In the genomic region with DNA sequence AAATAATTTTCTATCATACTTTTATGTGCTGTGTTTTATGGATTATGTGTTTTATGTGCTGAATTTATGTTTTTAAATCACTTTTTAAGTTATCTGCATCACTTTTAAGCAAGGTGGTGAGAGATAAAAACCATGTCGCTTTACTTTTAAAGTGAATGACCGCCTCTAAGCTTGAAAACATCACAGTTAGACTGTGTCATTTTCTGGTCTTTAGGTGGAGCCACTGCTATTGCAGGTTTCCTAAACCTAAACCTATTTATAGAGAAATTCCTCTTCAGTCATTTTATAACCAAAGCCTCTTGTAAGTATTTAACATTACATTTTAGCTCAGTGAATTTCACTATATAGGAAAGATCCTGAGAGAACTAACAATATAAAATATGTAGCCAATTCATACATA, we compare ENCODE assay signal across 8 cellular contexts. TPM values are rescaled to one million over a fixed set of nuclear protein-coding genes. Genes with fewer than 3 reads are reported as not detected.
DNase-seq lines count a peak whose midpoint lies in the region; ATAC-seq, FAIRE-seq and TF ChIP-seq lines count a peak whose summit lies in the region.

No MANE protein-coding gene starts in this region.

- H4K91ac ChIP-seq in H1 (replicated peaks; ENCODE audit: insufficient read length, low read length), result no peak overlapping the region

- peak overlapping the region; percentile 53 for H3K9ac ChIP-seq in OCI-LY1 (ENCODE audit: low read length)
- H3K9ac ChIP-seq in H1 (replicated peaks in 1 of 4; ENCODE audit: extremely low read depth in 1 of 4, low read depth in 3 of 4, low read length in 3 of 4), result no peak overlapping the region

- no peak overlapping the region for H2BK120ac ChIP-seq in H1 (replicated peaks; ENCODE audit: low read depth, low read length)

- H3K9me3 ChIP-seq in OCI-LY1 (ENCODE audit: low read length) (no peaks in the 10 kb centered on the region), H1 (ENCODE audit: insufficient read depth in 2 of 2, low read depth in 1 of 2, low read length in 1 of 2) (no peaks in the 10 kb centered on the region)

- H3K18ac ChIP-seq in H1 (ENCODE audit: extremely low read depth, low read length), result no peak overlapping the region

- TF ChIP-seq POLR2A in H1 (IDR thresholded peaks at IDR 0.05; ENCODE audit: control extremely low read depth in 1 of 2, low read depth in 2 of 2, low read length in 2 of 2), result no peak

- H2AFZ ChIP-seq in OCI-LY1 (ENCODE audit: low read length) (no peak overlapping the region), H1 (ENCODE audit: low read length) (no peak overlapping the region)

- WGBS in H1 (ENCODE audit: extremely low coverage in 1 of 2, insufficient coverage in 1 of 2, insufficient read length in 1 of 2, insufficient replicate concordance in 2 of 2, low coverage in 1 of 2, low lambda C conversion rate in 2 of 2, missing lambda C conversion rate in 1 of 2), 2 experiments, result 88% methylated on average over 2 of the region's 2 CpGs; no CpG with 5 or more reads in 1 of the 2 experiments

- TF ChIP-seq RAD21 in H1 (IDR thresholded peaks at IDR 0.05 in 1 of 2, conservative IDR thresholded peaks at IDR 0.05 in 1 of 2; ENCODE audit: low read depth in 2 of 2, low read length in 2 of 2), result peak; percentile 14 to 25; a peak in 3 of 4 replicates

- no peaks in the 10 kb centered on the region for H3K79me2 ChIP-seq in OCI-LY1 (ENCODE audit: insufficient read depth, low read length)
- H3K79me2 ChIP-seq in H1 (ENCODE audit: control insufficient read depth in 1 of 2, insufficient read depth in 2 of 2, low read length in 2 of 2), result no peaks in the 10 kb centered on the region

- H3K36me3 ChIP-seq in OCI-LY1 (ENCODE audit: insufficient read depth, low read length) (no peaks in the 10 kb centered on the region), H1 (ENCODE audit: control insufficient read depth in 2 of 4, insufficient read depth in 4 of 4, low read length in 3 of 4) (no peaks in the 10 kb centered on the region)

- DNase-seq in H1 (ENCODE audit: low read depth in 1 of 2, low spot score in 2 of 2) (no peak), RKO (ENCODE audit: low spot score) (no peak), germinal center (ENCODE audit: low spot score) (no peak), NCI-H82 treated with DMSO at 0.1 percent for 48 hours (lab: John Stamatoyannopoulos, UW; ENCODE audit: unreplicated experiment) (no peak)

- no peak overlapping the region for H3K14ac ChIP-seq in H1 (ENCODE audit: insufficient read length)

- no peak for TF ChIP-seq EP300 in H1 (IDR thresholded peaks at IDR 0.05; ENCODE audit: borderline replicate concordance in 1 of 2, low read depth in 2 of 2, low read length in 2 of 2)

- no peak overlapping the region for H3K4me3 ChIP-seq in OCI-LY1 (ENCODE audit: low read depth, low read length, poor library complexity, severe bottlenecking)
- H3K4me3 ChIP-seq in H1 (ENCODE audit: extremely low read depth in 1 of 4, insufficient read depth in 2 of 4, low read depth in 3 of 4, low read length in 4 of 4), result no peak overlapping the region
- no peak overlapping the region for H3K4me3 ChIP-seq in skin epidermis

- no peak overlapping the region for H3K4ac ChIP-seq in H1 (replicated peaks; ENCODE audit: insufficient read length, low read depth, low read length)

- H3K23ac ChIP-seq in H1 (ENCODE audit: insufficient read length), result no peak overlapping the region

- H3K4me1 ChIP-seq in OCI-LY1 (ENCODE audit: insufficient read depth, low read length, severe bottlenecking), result peaks cover 84% of the 10 kb centered on the region
- H3K4me1 ChIP-seq in H1 (replicated peaks in 1 of 4; ENCODE audit: control insufficient read depth in 3 of 4, insufficient read depth in 4 of 4, low read length in 3 of 4), result peaks cover 0 to 3% (median 0%) of the 10 kb centered on the region in 4 experiments; a peak in 1 of 7 replicates

- H3K27me3 ChIP-seq in OCI-LY1 (ENCODE audit: insufficient read depth, low read length), result no peaks in the 10 kb centered on the region
- no peaks in the 10 kb centered on the region for H3K27me3 ChIP-seq in H1 (replicated peaks in 1 of 4; ENCODE audit: control insufficient read depth in 3 of 4, extremely low read depth in 1 of 4, insufficient read depth in 3 of 4, low read length in 3 of 4)

- H2AK5ac ChIP-seq in H1 (ENCODE audit: low read depth, low read length), result no peak overlapping the region

- no peak overlapping the region for H3K56ac ChIP-seq in H1 (replicated peaks; ENCODE audit: insufficient read length, low read depth, low read length)

- FAIRE-seq in H1 (lab: Jason Lieb, UNC), result no peak

- POLR2A ChIA-PET in H1 (lab: Charles Lee; ENCODE audit: partially characterized antibody), result interaction anchor here (1.4 to 2.1 kb wide), 3 partner anchors 12 to 40 kb away, joined by 3 to 5 read pairs (median 4); no protein-coding TSS in a partner anchor

- H2BK15ac ChIP-seq in H1 (ENCODE audit: low read length), result no peak overlapping the region

- peak; percentile 54; the same call in 1 of the 2 replicates for TF ChIP-seq CTCF in OCI-LY1 (IDR thresholded peaks at IDR 0.05; ENCODE audit: low read length)
- TF ChIP-seq CTCF in H1 (IDR thresholded peaks at IDR 0.05; ENCODE audit: control extremely low read depth in 1 of 3, insufficient read depth in 1 of 3, low read depth in 1 of 3, low read length in 3 of 3), result no peak

- H2BK20ac ChIP-seq in H1 (ENCODE audit: low read length), result no peak overlapping the region

- H3K9me2 ChIP-seq in OCI-LY1 (ENCODE audit: low read depth, low read length), result no peaks in the 10 kb centered on the region

- peak overlapping the region; percentile 95 for H3K27ac ChIP-seq in OCI-LY1 (ENCODE audit: low read depth, low read length, poor library complexity, severe bottlenecking)
- H3K27ac ChIP-seq in H1 (ENCODE audit: low read depth, low read length), result no peak overlapping the region
- peak overlapping the region in 18 of 21 experiments; percentile 28 to 87 (median 67) for H3K27ac ChIP-seq in skin epidermis

- H2BK5ac ChIP-seq in H1 (ENCODE audit: low read depth, low read length), result no peak overlapping the region

- H3K79me1 ChIP-seq in H1 (ENCODE audit: low read depth, low read length), result no peaks in the 10 kb centered on the region

- no peak overlapping the region for H2BK12ac ChIP-seq in H1 (ENCODE audit: low read depth, low read length)

- H4K8ac ChIP-seq in H1 (ENCODE audit: extremely low read depth, insufficient read depth, low read length), result no peak overlapping the region

- H3K4me2 ChIP-seq in OCI-LY1 (ENCODE audit: low read length) (peak overlapping the region; percentile 21), H1 (ENCODE audit: insufficient read depth in 1 of 2, low read depth in 2 of 2, low read length in 2 of 2) (no peak overlapping the region)

- H4K20me1 ChIP-seq in OCI-LY1 (ENCODE audit: insufficient read depth, low read length), result no peaks in the 10 kb centered on the region
- H4K20me1 ChIP-seq in H1 (replicated peaks in 1 of 2; ENCODE audit: control insufficient read depth in 1 of 2, insufficient read depth in 2 of 2, low read length in 2 of 2), result no peaks in the 10 kb centered on the region

- H3K23me2 ChIP-seq in H1 (ENCODE audit: low read depth, low read length), result no peaks in the 10 kb centered on the region

- peak; percentile 20 for ATAC-seq in GM19463 (IDR thresholded peaks at IDR 0.05; ENCODE audit: unreplicated experiment)
- no peak for ATAC-seq in GM18861 (IDR thresholded peaks at IDR 0.05; ENCODE audit: unreplicated experiment)

- H4K5ac ChIP-seq in H1 (ENCODE audit: insufficient read length, low read depth, low read length), result no peak overlapping the region

- CTCF ChIA-PET in H1 (lab: Charles Lee; ENCODE audit: partially characterized antibody), result interaction anchor here (0.7 to 2.5 kb wide), 5 partner anchors 9 to 171 kb away, joined by 3 to 8 read pairs (median 5); no protein-coding TSS in a partner anchor

- no peaks in the 10 kb centered on the region; the same call in 1 of the 2 replicates for H3F3A ChIP-seq in OCI-LY1 (ENCODE audit: insufficient read depth, low read length)

TF ChIP-seq in H1, 55 proteins besides CTCF, POLR2A, EP300 and RAD21:
- TF ChIP-seq SIX5 (IDR thresholded peaks at IDR 0.05; ENCODE audit: low read depth, low read length), result no peak
- TF ChIP-seq NANOG (IDR thresholded peaks at IDR 0.05; ENCODE audit: insufficient read depth, low read depth, low read length, poor library complexity, severe bottlenecking), result no peak
- TF ChIP-seq NRF1 (IDR thresholded peaks at IDR 0.05; ENCODE audit: low read depth, low read length), result no peak
- no peak for TF ChIP-seq SRF (IDR thresholded peaks at IDR 0.05; ENCODE audit: low read depth, low read length)
- TF ChIP-seq CEBPB (IDR thresholded peaks at IDR 0.05; ENCODE audit: low read depth, low read length), result no peak
- no peak for TF ChIP-seq CREB1 (IDR thresholded peaks at IDR 0.05)
- no peak for TF ChIP-seq KDM4A (IDR thresholded peaks at IDR 0.05; ENCODE audit: low read depth, low read length, severe bottlenecking)
- TF ChIP-seq SIN3A (conservative IDR thresholded peaks at IDR 0.05 in 1 of 2, IDR thresholded peaks at IDR 0.05 in 1 of 2; ENCODE audit: low read depth in 1 of 2, low read length in 2 of 2), result no peak
TF ChIP-seq in H1: peak in this region for 0.

RNA-seq across cellular contexts. Expression of a gene that starts 21.0 kb away (rescaled TPM):
- total RNA-seq in H1 (2021; fragmentation: NEBNext Ultra II Directional; extraction: Animal tissue kit (Norgen Biotek cat#: 25700)), result 115 and 134 TPM in 2 replicates
- 15.1 and 16.3 TPM in 2 replicates for polyA plus RNA-seq in H1 (2011; rRNA removed)
- polyA plus RNA-seq in H1 (2011; cell fraction: cytosol; rRNA removed), result 19.6 TPM
- 19.2 TPM for polyA plus RNA-seq in H1 (2011; cell fraction: nucleus; rRNA removed)
- polyA plus RNA-seq in H1 (2012, experiment 1 of 2), result 19.4 to 58.6 TPM (median 26.0 TPM) in 4 replicates
- 2.7 TPM for polyA plus RNA-seq in H1 (2012, experiment 2 of 2)
- 67.8 TPM for polyA plus RNA-seq in H1 (2013, experiment 1 of 2)
- polyA plus RNA-seq in H1 (2013, experiment 2 of 2), result 62.5 TPM
- polyA minus RNA-seq in H1 (2011; rRNA and poly(A)+ RNA removed), result 74.4 and 85.2 TPM in 2 replicates
- polyA minus RNA-seq in H1 (2011; cell fraction: cytosol; rRNA and poly(A)+ RNA removed), result 66.8 TPM
- polyA minus RNA-seq in H1 (2011; cell fraction: nucleus; rRNA and poly(A)+ RNA removed), result 108 TPM

RNA-seq across cellular contexts. Expression of a gene that starts 41.0 kb away (rescaled TPM):
- 10.0 and 12.9 TPM in 2 replicates for total RNA-seq in H1 (2021; fragmentation: NEBNext Ultra II Directional; extraction: Animal tissue kit (Norgen Biotek cat#: 25700))
- 9.7 and 10.9 TPM in 2 replicates for polyA plus RNA-seq in H1 (2011; rRNA removed)
- polyA plus RNA-seq in H1 (2011; cell fraction: cytosol; rRNA removed), result 6.7 TPM
- polyA plus RNA-seq in H1 (2011; cell fraction: nucleus; rRNA removed), result 4.9 TPM
- polyA plus RNA-seq in H1 (2012, experiment 1 of 2), result 9.3 to 11.3 TPM (median 10.8 TPM) in 4 replicates
- polyA plus RNA-seq in H1 (2012, experiment 2 of 2), result 1.8 TPM
- polyA plus RNA-seq in H1 (2013, experiment 1 of 2), result 9.0 TPM
- 10.2 TPM for polyA plus RNA-seq in H1 (2013, experiment 2 of 2)
- polyA minus RNA-seq in H1 (2011; rRNA and poly(A)+ RNA removed), result 4.6 and 10.4 TPM in 2 replicates
- 8.2 TPM for polyA minus RNA-seq in H1 (2011; cell fraction: cytosol; rRNA and poly(A)+ RNA removed)
- polyA minus RNA-seq in H1 (2011; cell fraction: nucleus; rRNA and poly(A)+ RNA removed), result 2.9 TPM
